22 cellular contexts compared by ENCODE assay signal in genomic region chr2:145020694-145021093, GRCh38.
DNase-seq lines count a peak whose midpoint lies in the region; ATAC-seq and TF ChIP-seq lines count a peak whose summit lies in the region.
"Had no signal": no experiment of that assay in that cellular context is flagged by ENCODE, and none has a peak within 500 bp of the region (broad histone marks: within the 10 kb centered on the region; RNA-seq: fewer than 3 reads in every experiment).

No MANE protein-coding gene starts in this region.

- no peak overlapping the region for H2AFZ ChIP-seq in osteoblast (ENCODE audit: low read length)

- H3K36me3 ChIP-seq in osteoblast (ENCODE audit: insufficient read depth, low read length) (no peaks in the 10 kb centered on the region), ovary (no peaks in the 10 kb centered on the region)
- H3K36me3 ChIP-seq: BLaER1 had no signal

- intact Hi-C loops in ovary (cut with DNase I), result no loop called here

- no peak for TF ChIP-seq EP300 in ovary (IDR thresholded peaks at IDR 0.05)

- H3K27ac ChIP-seq in osteoblast (ENCODE audit: low read depth, low read length) (peak overlapping the region; percentile 99), ovary (no peak overlapping the region)
- H3K27ac ChIP-seq: BLaER1, HL-60, SK-N-MC had no signal

- WGBS in ovary, 3 donors, result 95 to 96% (median 95%) methylated on average over 3 of the region's 3 CpGs

- peak; percentile 58 for DNase-seq in EL
- peak; percentile 68 for DNase-seq in NCI-H226
- peak; percentile 80 for DNase-seq in choroid plexus epithelial cell (ENCODE audit: low read depth)
- DNase-seq in osteoblast (ENCODE audit: insufficient read length, low spot score, missing footprints), result no peak
- DNase-seq in ovary, result no peak
- no peak for DNase-seq in NCI-H1436 treated with DMSO at 0.1 percent for 48 hours (lab: John Stamatoyannopoulos, UW)
- DNase-seq: CD4-positive, alpha-beta memory T cell; DMS153; Kasumi-1; MM.1S; NCI-H1092; NCI-H2081; NCI-H2171 treated with DMSO at 0.1 percent for 48 hours; NCI-H446 treated with DMSO at 0.1 percent for 48 hours; NCI-H748 treated with DMSO at 0.1 percent for 48 hours; NK-92 treated with Interleukin-12 subunit alpha and Interleukin-12 subunit beta, amount 100 ng/mL, for 24 hours; SHP77 had no signal

- no peaks in the 10 kb centered on the region for H4K20me1 ChIP-seq in osteoblast (ENCODE audit: insufficient read depth, low read length)
- H4K20me1 ChIP-seq: BLaER1 had no signal

- H3K27me3 ChIP-seq in osteoblast (ENCODE audit: insufficient read depth, low read length) (no peaks in the 10 kb centered on the region), ovary (no peaks in the 10 kb centered on the region)
- H3K27me3 ChIP-seq: BLaER1 had no signal

- TF ChIP-seq CTCF in choroid plexus epithelial cell (conservative IDR thresholded peaks at IDR 0.05; ENCODE audit: low read depth, low read length) (no peak), osteoblast (IDR thresholded peaks at IDR 0.05; ENCODE audit: extremely low read depth, low read depth, low read length) (no peak), ovary (IDR thresholded peaks at IDR 0.05) (no peak)

- H3K9me3 ChIP-seq in osteoblast (ENCODE audit: low read depth, low read length) (no peaks in the 10 kb centered on the region), ovary (no peaks in the 10 kb centered on the region)
- H3K9me3 ChIP-seq: BLaER1 had no signal

- no peak overlapping the region for H3K4me2 ChIP-seq in osteoblast (ENCODE audit: insufficient read depth, low read length)
- H3K4me2 ChIP-seq: BLaER1 had no signal

- H3K4me1 ChIP-seq in osteoblast (ENCODE audit: insufficient read depth, low read length), result peaks cover 42% of the 10 kb centered on the region
- H3K4me1 ChIP-seq in ovary (ENCODE audit: insufficient read depth), result peaks cover 3% of the 10 kb centered on the region

- ATAC-seq in HG02763 (IDR thresholded peaks at IDR 0.05; ENCODE audit: unreplicated experiment) (no peak), HG03520 (IDR thresholded peaks at IDR 0.05; ENCODE audit: unreplicated experiment) (no peak)

- H3K79me2 ChIP-seq in osteoblast (ENCODE audit: insufficient read depth, low read length), result peaks cover 11% of the 10 kb centered on the region

- no peak overlapping the region for H3K4me3 ChIP-seq in choroid plexus epithelial cell (ENCODE audit: low read depth, low read length)
- H3K4me3 ChIP-seq in osteoblast (ENCODE audit: insufficient read depth, low read length), result no peak overlapping the region
- H3K4me3 ChIP-seq in ovary, result no peak overlapping the region
- H3K4me3 ChIP-seq: BLaER1, SK-N-MC had no signal

- no peak for TF ChIP-seq POLR2A in ovary (IDR thresholded peaks at IDR 0.05)

Comparison
In these comparisons a context has a peak if more than half of its experiments do, and no peak if none do; other contexts are left out.
1. DNase-seq: peak in EL (single experiment), NCI-H226 (single experiment) and choroid plexus epithelial cell (single experiment); none in osteoblast (single experiment), ovary (0 of 5) and NCI-H1436 treated with DMSO at 0.1 percent for 48 hours (single experiment).